In the genomic region with DNA sequence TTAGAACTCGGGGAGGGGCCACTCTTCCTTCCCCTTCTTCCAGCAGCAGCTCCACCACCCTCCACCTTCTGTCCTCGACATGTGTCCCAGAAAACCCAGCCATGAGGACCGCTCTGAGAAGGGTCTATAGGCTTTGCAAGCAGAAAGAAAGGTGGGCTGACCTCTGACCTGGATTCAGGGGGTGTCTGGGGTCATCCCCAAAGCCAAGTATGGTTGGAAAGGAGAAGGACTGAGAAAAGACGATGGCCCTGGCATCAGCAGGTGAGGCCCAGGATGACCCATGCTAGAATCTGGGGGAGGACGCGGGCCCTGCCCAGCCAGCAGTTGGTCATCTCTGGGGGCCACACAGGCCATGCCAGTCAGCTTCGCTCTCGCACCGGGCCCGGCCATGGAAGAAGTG, we compare ENCODE assay signal across 15 cellular contexts. TPM values are rescaled to one million over a fixed set of nuclear protein-coding genes. Genes with fewer than 3 reads are reported as not detected.
DNase-seq lines count a peak whose midpoint lies in the region; ATAC-seq, FAIRE-seq and TF ChIP-seq lines count a peak whose summit lies in the region.
"Had no signal": no experiment of that assay in that cellular context is flagged by ENCODE, and none has a peak within 500 bp of the region (broad histone marks: within the 10 kb centered on the region; RNA-seq: fewer than 3 reads in every experiment).

No MANE protein-coding gene starts in this region.

- no peaks in the 10 kb centered on the region for H3K27me3 Mint-ChIP-seq in activated naive CD4-positive, alpha-beta T cell treated with anti-CD3 and anti-CD28 coated beads, Interleukin-2, amount 10 ng/mL, durations not matched to agents 7 days and 5 days
- no peaks in the 10 kb centered on the region for H3K27me3 Mint-ChIP-seq in activated CD4-positive, alpha-beta memory T cell treated with anti-CD3 and anti-CD28 coated beads, Interleukin-2, amount 10 ng/mL, durations not matched to agents 7 days and 5 days
- H3K27me3 Mint-ChIP-seq in chondrocyte (ENCODE audit: low read depth) = no peaks in the 10 kb centered on the region
- H3K27me3 Mint-ChIP-seq: IgD-negative memory B cell had no signal

- POLR2A ChIA-PET in HEK293 (lab: Yijun Ruan, JAX) (no interaction called here), endothelial cell of umbilical vein (lab: Charles Lee) (interaction anchor here (0.6 kb wide), 1 partner anchor 14 kb away, joined by 3 read pairs; no protein-coding TSS in a partner anchor)
- POLR2A ChIA-PET in activated CD4-positive, alpha-beta memory T cell treated with anti-CD3 and anti-CD28 coated beads, Interleukin-2, amount 10 ng/mL, durations not matched to agents 7 days and 5 days (lab: Charles Lee) = no interaction called here

- TF ChIP-seq POLR2A in endothelial cell of umbilical vein (IDR thresholded peaks at IDR 0.05; ENCODE audit: low read depth, low read length) = no peak

- peak overlapping the region; percentile 97 for H3K27ac ChIP-seq in BLaER1
- no peak overlapping the region for H3K27ac ChIP-seq in HEK293 (ENCODE audit: extremely low read depth, low read depth, low read length)
- H3K27ac ChIP-seq in endothelial cell of umbilical vein (ENCODE audit: insufficient read depth, low read depth, low read length) = no peak overlapping the region

- H4K20me1 ChIP-seq in BLaER1 (no peaks in the 10 kb centered on the region), endothelial cell of umbilical vein (replicated peaks; ENCODE audit: control insufficient read depth, extremely low read depth, insufficient read depth, low read length) (no peaks in the 10 kb centered on the region)

- TF ChIP-seq CTCF in HEK293 (tag by site-specific recombination; IDR thresholded peaks at IDR 0.05) (no peak), endothelial cell of umbilical vein (IDR thresholded peaks at IDR 0.05; ENCODE audit: extremely low read depth in 1 of 2, insufficient read depth in 1 of 2, low read depth in 1 of 2, low read length in 2 of 2) (no peak), chondrocyte (IDR thresholded peaks at IDR 0.05) (no peak)

- ATAC-seq in activated naive CD4-positive, alpha-beta T cell treated with anti-CD3 and anti-CD28 coated beads, Interleukin-2, amount 50 U/mL, for 72 hours = no peak

- dilution Hi-C loops in endothelial cell of umbilical vein (cut with MboI; ENCODE audit: extremely low pct_ligation_motif_present, low sequenced_read_pairs) = no loop called here

- H3K4me1 Mint-ChIP-seq in activated naive CD4-positive, alpha-beta T cell treated with anti-CD3 and anti-CD28 coated beads, Interleukin-2, amount 10 ng/mL, durations not matched to agents 7 days and 5 days = no peaks in the 10 kb centered on the region
- no peaks in the 10 kb centered on the region for H3K4me1 Mint-ChIP-seq in activated CD4-positive, alpha-beta memory T cell treated with anti-CD3 and anti-CD28 coated beads, Interleukin-2, amount 10 ng/mL, durations not matched to agents 7 days and 5 days
- peaks cover 2% of the 10 kb centered on the region for H3K4me1 Mint-ChIP-seq in chondrocyte (ENCODE audit: low read depth)
- H3K4me1 Mint-ChIP-seq: H9 had no signal

- no peak for DNase-seq in activated naive CD4-positive, alpha-beta T cell treated with anti-CD3 and anti-CD28 coated beads, Interleukin-2, amount 10 ng/mL, durations not matched to agents 7 days and 5 days
- no peak for DNase-seq in activated naive CD4-positive, alpha-beta T cell treated with anti-CD3 and anti-CD28 coated beads, Interleukin-2, amount 50 U/mL, for 72 hours (ENCODE audit: low spot score in 2 of 2)
- DNase-seq in endothelial cell of umbilical vein (ENCODE audit: low read depth, low spot score) (no peak), chondrocyte (ENCODE audit: low spot score) (no peak), NCI-H510A treated with DMSO at 0.1 percent for 48 hours (lab: John Stamatoyannopoulos, UW) (no peak)
- no peak for DNase-seq in activated CD4-positive, alpha-beta memory T cell treated with anti-CD3 and anti-CD28 coated beads, Interleukin-2, amount 10 ng/mL, durations not matched to agents 7 days and 5 days
- DNase-seq: ACHN, DMS79 treated with DMSO at 0.1 percent for 48 hours, GDM1, GOT3, H9 had no signal

- H3K9me3 ChIP-seq in BLaER1 = no peaks in the 10 kb centered on the region
- H3K9me3 ChIP-seq in HEK293 (ENCODE audit: control insufficient read depth, insufficient read depth, low read depth, low read length) = no peaks in the 10 kb centered on the region
- H3K9me3 ChIP-seq in endothelial cell of umbilical vein (replicated peaks; ENCODE audit: control insufficient read depth, insufficient read depth, low read length) = no peaks in the 10 kb centered on the region

- no peak for FAIRE-seq in endothelial cell of umbilical vein (lab: Jason Lieb, UNC)
- FAIRE-seq: GM19239 had no signal

- intact Hi-C loops in endothelial cell of umbilical vein (cut with micrococcal nuclease) = no loop called here

- no peak overlapping the region for H2AFZ ChIP-seq in endothelial cell of umbilical vein (ENCODE audit: low read depth, low read length)

- H3K27ac Mint-ChIP-seq in activated naive CD4-positive, alpha-beta T cell treated with anti-CD3 and anti-CD28 coated beads, Interleukin-2, amount 10 ng/mL, durations not matched to agents 7 days and 5 days = peak overlapping the region; percentile 28
- peak overlapping the region in 1 of 2 donors; percentile 59 for H3K27ac Mint-ChIP-seq in activated naive CD4-positive, alpha-beta T cell treated with anti-CD3 and anti-CD28 coated beads, Interleukin-2, amount 50 U/mL, for 72 hours
- H3K27ac Mint-ChIP-seq in activated CD4-positive, alpha-beta memory T cell treated with anti-CD3 and anti-CD28 coated beads, Interleukin-2, amount 10 ng/mL, durations not matched to agents 7 days and 5 days = no peak overlapping the region
- H3K27ac Mint-ChIP-seq in chondrocyte (ENCODE audit: unreplicated experiment) = no peak overlapping the region

- H3K4me3 ChIP-seq in BLaER1 = peak overlapping the region; percentile 28
- no peak overlapping the region for H3K4me3 ChIP-seq in HEK293 (ENCODE audit: low read depth, low read length)
- H3K4me3 ChIP-seq in endothelial cell of umbilical vein (replicated peaks in 1 of 3; ENCODE audit: insufficient read depth in 1 of 3, low read depth in 1 of 3, low read length in 3 of 3) = no peak overlapping the region

- H3K9me3 Mint-ChIP-seq in activated naive CD4-positive, alpha-beta T cell treated with anti-CD3 and anti-CD28 coated beads, Interleukin-2, amount 10 ng/mL, durations not matched to agents 7 days and 5 days = no peaks in the 10 kb centered on the region
- no peaks in the 10 kb centered on the region for H3K9me3 Mint-ChIP-seq in activated naive CD4-positive, alpha-beta T cell treated with anti-CD3 and anti-CD28 coated beads, Interleukin-2, amount 50 U/mL, for 72 hours
- H3K9me3 Mint-ChIP-seq in activated CD4-positive, alpha-beta memory T cell treated with anti-CD3 and anti-CD28 coated beads, Interleukin-2, amount 10 ng/mL, durations not matched to agents 7 days and 5 days = no peaks in the 10 kb centered on the region
- H3K9me3 Mint-ChIP-seq in chondrocyte (ENCODE audit: low read depth) = no peaks in the 10 kb centered on the region
- H3K9me3 Mint-ChIP-seq: H9, IgD-negative memory B cell had no signal

- H3K9me1 ChIP-seq in endothelial cell of umbilical vein (replicated peaks; ENCODE audit: control insufficient read depth, extremely low read depth, insufficient read depth, low read length) = no peaks in the 10 kb centered on the region

- H3K4me2 ChIP-seq in BLaER1 = peak overlapping the region; percentile 87
- H3K4me2 ChIP-seq in endothelial cell of umbilical vein (ENCODE audit: insufficient read depth, low read length) = no peak overlapping the region

- H3K27me3 ChIP-seq in BLaER1 = no peaks in the 10 kb centered on the region
- H3K27me3 ChIP-seq in endothelial cell of umbilical vein (ENCODE audit: control insufficient read depth in 2 of 2, insufficient read depth in 2 of 2, low read length in 2 of 2) = no peaks in the 10 kb centered on the region

- no peak overlapping the region for H3K4me3 Mint-ChIP-seq in activated naive CD4-positive, alpha-beta T cell treated with anti-CD3 and anti-CD28 coated beads, Interleukin-2, amount 10 ng/mL, durations not matched to agents 7 days and 5 days
- H3K4me3 Mint-ChIP-seq in activated CD4-positive, alpha-beta memory T cell treated with anti-CD3 and anti-CD28 coated beads, Interleukin-2, amount 10 ng/mL, durations not matched to agents 7 days and 5 days = no peak overlapping the region
- no peak overlapping the region for H3K4me3 Mint-ChIP-seq in chondrocyte (ENCODE audit: unreplicated experiment)
- H3K4me3 Mint-ChIP-seq: H9, IgD-negative memory B cell had no signal

- no peaks in the 10 kb centered on the region for H3K79me2 ChIP-seq in endothelial cell of umbilical vein (ENCODE audit: control insufficient read depth, insufficient read depth, low read length)

- CTCF ChIA-PET in activated naive CD4-positive, alpha-beta T cell treated with anti-CD3 and anti-CD28 coated beads, Interleukin-2, amount 10 ng/mL, durations not matched to agents 7 days and 5 days (lab: Charles Lee) = interaction anchor here (0.9 to 18.1 kb wide), 4 partner anchors 11 to 122 kb away, joined by 3 to 380 read pairs (median 5); no protein-coding TSS in a partner anchor
- CTCF ChIA-PET in HEK293 (lab: Yijun Ruan, JAX) = interaction anchor here (1.1 to 5.0 kb wide), 6 partner anchors 8 to 154 kb away, joined by 3 to 50 read pairs (median 7); no protein-coding TSS in a partner anchor
- CTCF ChIA-PET in endothelial cell of umbilical vein (lab: Charles Lee) = interaction anchor here (3.4 to 16.3 kb wide), 2 partner anchors 120 to 126 kb away, joined by 18 to 625 read pairs; no protein-coding TSS in a partner anchor
- CTCF ChIA-PET in activated CD4-positive, alpha-beta memory T cell treated with anti-CD3 and anti-CD28 coated beads, Interleukin-2, amount 10 ng/mL, durations not matched to agents 7 days and 5 days (lab: Charles Lee) = no interaction called here

- H3K9ac ChIP-seq in BLaER1 (peak overlapping the region; percentile 80), endothelial cell of umbilical vein (replicated peaks; ENCODE audit: extremely low read depth, insufficient read depth, low read length) (no peak overlapping the region)

- H3K36me3 ChIP-seq in BLaER1 (peaks cover 60% of the 10 kb centered on the region), HEK293 (ENCODE audit: control insufficient read depth in 2 of 2, insufficient read depth in 1 of 2, low read length in 2 of 2) (peaks cover 0 to 53% of the 10 kb centered on the region in 2 experiments; a peak in 1 of 3 replicates), endothelial cell of umbilical vein (ENCODE audit: control insufficient read depth in 2 of 2, extremely low read depth in 1 of 2, insufficient read depth in 2 of 2, low read length in 2 of 2) (no peaks in the 10 kb centered on the region)

- H3K36me3 Mint-ChIP-seq in activated naive CD4-positive, alpha-beta T cell treated with anti-CD3 and anti-CD28 coated beads, Interleukin-2, amount 10 ng/mL, durations not matched to agents 7 days and 5 days = no peaks in the 10 kb centered on the region
- no peaks in the 10 kb centered on the region for H3K36me3 Mint-ChIP-seq in activated naive CD4-positive, alpha-beta T cell treated with anti-CD3 and anti-CD28 coated beads, Interleukin-2, amount 50 U/mL, for 72 hours
- H3K36me3 Mint-ChIP-seq in activated CD4-positive, alpha-beta memory T cell treated with anti-CD3 and anti-CD28 coated beads, Interleukin-2, amount 10 ng/mL, durations not matched to agents 7 days and 5 days (ENCODE audit: low read depth) = no peaks in the 10 kb centered on the region
- H3K36me3 Mint-ChIP-seq in chondrocyte (ENCODE audit: low read depth) = no peaks in the 10 kb centered on the region
- H3K36me3 Mint-ChIP-seq: IgD-negative memory B cell had no signal

- H3K4me1 ChIP-seq in BLaER1 (peaks cover 89% of the 10 kb centered on the region), HEK293 (ENCODE audit: control insufficient read depth, insufficient read depth, low read length) (no peaks in the 10 kb centered on the region), endothelial cell of umbilical vein (ENCODE audit: control insufficient read depth, extremely low read depth, insufficient read depth, low read length) (no peaks in the 10 kb centered on the region)

- BruUV-seq in endothelial cell of umbilical vein (replicated peaks; lab: Mats Ljungman, UMichigan) = TSS peak; percentile 18

RNA-seq across cellular contexts. Expression of a gene that starts 6.1 kb away (rescaled TPM):
- total RNA-seq in activated naive CD4-positive, alpha-beta T cell treated with anti-CD3 and anti-CD28 coated beads, Interleukin-2, amount 50 U/mL, for 72 hours = under 1 TPM; 0.06 to 0.32 TPM
- total RNA-seq in endothelial cell of umbilical vein (not detected in 2 replicates), chondrocyte (0.23 to 0.29 TPM in 2 of 3 replicates, not detected in the other)
- polyA plus RNA-seq in endothelial cell of umbilical vein = not detected in 2 replicates
- polyA plus RNA-seq in endothelial cell of umbilical vein (2011; cell fraction: cytosol; rRNA removed) = not detected in 2 replicates
- polyA plus RNA-seq in endothelial cell of umbilical vein (2011; cell fraction: nucleus; rRNA removed) = 0.24 and 0.31 TPM in 2 replicates
- polyA plus RNA-seq in endothelial cell of umbilical vein (2012) = 0.20 and 0.33 TPM in 2 replicates
- not detected in 2 replicates for polyA minus RNA-seq in endothelial cell of umbilical vein
- polyA minus RNA-seq in endothelial cell of umbilical vein (2011; cell fraction: cytosol; rRNA and poly(A)+ RNA removed) = not detected
- polyA minus RNA-seq in endothelial cell of umbilical vein (2011; cell fraction: nucleus; rRNA and poly(A)+ RNA removed) = not detected in 2 replicates
- total RNA-seq in activated CD4-positive, alpha-beta memory T cell treated with anti-CD3 and anti-CD28 coated beads, Interleukin-2, amount 10 ng/mL, durations not matched to agents 7 days and 5 days = not detected

RNA-seq across cellular contexts. Expression of a gene that starts 39.5 kb away (rescaled TPM):
- total RNA-seq in activated naive CD4-positive, alpha-beta T cell treated with anti-CD3 and anti-CD28 coated beads, Interleukin-2, amount 50 U/mL, for 72 hours = 10 to 100 TPM; 38.4 to 45.0 TPM
- total RNA-seq in endothelial cell of umbilical vein (27.2 and 87.8 TPM in 2 replicates), chondrocyte (15.9 to 20.9 TPM (median 16.0 TPM) in 3 replicates)
- 10.2 and 15.7 TPM in 2 replicates for polyA plus RNA-seq in endothelial cell of umbilical vein
- 2.3 and 3.0 TPM in 2 replicates for polyA plus RNA-seq in endothelial cell of umbilical vein (2011; cell fraction: cytosol; rRNA removed)
- 99.7 and 146 TPM in 2 replicates for polyA plus RNA-seq in endothelial cell of umbilical vein (2011; cell fraction: nucleus; rRNA removed)
- 13.4 and 34.4 TPM in 2 replicates for polyA plus RNA-seq in endothelial cell of umbilical vein (2012)
- 12.9 and 19.1 TPM in 2 replicates for polyA minus RNA-seq in endothelial cell of umbilical vein
- 5.0 TPM for polyA minus RNA-seq in endothelial cell of umbilical vein (2011; cell fraction: cytosol; rRNA and poly(A)+ RNA removed)
- 28.0 and 48.1 TPM in 2 replicates for polyA minus RNA-seq in endothelial cell of umbilical vein (2011; cell fraction: nucleus; rRNA and poly(A)+ RNA removed)
- total RNA-seq in activated CD4-positive, alpha-beta memory T cell treated with anti-CD3 and anti-CD28 coated beads, Interleukin-2, amount 10 ng/mL, durations not matched to agents 7 days and 5 days = 10 to 100 TPM; 11.3 to 13.7 TPM

RNA-seq across cellular contexts. Expression of a gene that starts 39.9 kb away (rescaled TPM):
- total RNA-seq in activated naive CD4-positive, alpha-beta T cell treated with anti-CD3 and anti-CD28 coated beads, Interleukin-2, amount 50 U/mL, for 72 hours = 10 to 100 TPM; 35.1 to 47.4 TPM
- total RNA-seq in endothelial cell of umbilical vein (30.7 and 30.9 TPM in 2 replicates), chondrocyte (20.4 to 30.4 TPM (median 21.1 TPM) in 3 replicates)
- polyA plus RNA-seq in endothelial cell of umbilical vein = 17.3 and 21.3 TPM in 2 replicates
- 8.3 and 10.3 TPM in 2 replicates for polyA plus RNA-seq in endothelial cell of umbilical vein (2011; cell fraction: cytosol; rRNA removed)
- 96.3 and 120 TPM in 2 replicates for polyA plus RNA-seq in endothelial cell of umbilical vein (2011; cell fraction: nucleus; rRNA removed)
- 22.3 and 31.6 TPM in 2 replicates for polyA plus RNA-seq in endothelial cell of umbilical vein (2012)
- 26.2 and 31.6 TPM in 2 replicates for polyA minus RNA-seq in endothelial cell of umbilical vein
- 15.5 TPM for polyA minus RNA-seq in endothelial cell of umbilical vein (2011; cell fraction: cytosol; rRNA and poly(A)+ RNA removed)
- polyA minus RNA-seq in endothelial cell of umbilical vein (2011; cell fraction: nucleus; rRNA and poly(A)+ RNA removed) = 44.2 and 44.9 TPM in 2 replicates
- 10 to 100 TPM; 38.3 TPM for total RNA-seq in activated CD4-positive, alpha-beta memory T cell treated with anti-CD3 and anti-CD28 coated beads, Interleukin-2, amount 10 ng/mL, durations not matched to agents 7 days and 5 days

RNA-seq across cellular contexts. Expression of a gene that starts 40.0 kb away (rescaled TPM):
- 10 to 100 TPM; 76.3 to 78.8 TPM for total RNA-seq in activated naive CD4-positive, alpha-beta T cell treated with anti-CD3 and anti-CD28 coated beads, Interleukin-2, amount 50 U/mL, for 72 hours
- total RNA-seq in endothelial cell of umbilical vein (143 and 151 TPM in 2 replicates), chondrocyte (59.9 to 91.8 TPM (median 67.5 TPM) in 3 replicates)
- polyA plus RNA-seq in endothelial cell of umbilical vein = 112 and 116 TPM in 2 replicates
- polyA plus RNA-seq in endothelial cell of umbilical vein (2011; cell fraction: cytosol; rRNA removed) = 112 TPM in 2 replicates
- 441 and 460 TPM in 2 replicates for polyA plus RNA-seq in endothelial cell of umbilical vein (2011; cell fraction: nucleus; rRNA removed)
- 103 and 117 TPM in 2 replicates for polyA plus RNA-seq in endothelial cell of umbilical vein (2012)
- 66.8 and 68.3 TPM in 2 replicates for polyA minus RNA-seq in endothelial cell of umbilical vein
- polyA minus RNA-seq in endothelial cell of umbilical vein (2011; cell fraction: cytosol; rRNA and poly(A)+ RNA removed) = 25.8 TPM
- polyA minus RNA-seq in endothelial cell of umbilical vein (2011; cell fraction: nucleus; rRNA and poly(A)+ RNA removed) = 102 and 114 TPM in 2 replicates
- 10 to 100 TPM; 87.2 to 89.6 TPM for total RNA-seq in activated CD4-positive, alpha-beta memory T cell treated with anti-CD3 and anti-CD28 coated beads, Interleukin-2, amount 10 ng/mL, durations not matched to agents 7 days and 5 days
